In genomic region chr16:48524348-48525200, GRCh38 we compare ENCODE assay signal across 1 cellular context.
TF ChIP-seq lines count a peak whose summit lies in the region.

No MANE protein-coding gene starts in this region.

TF ChIP-seq in HepG2, 621 proteins besides CTCF, POLR2A, EP300 and RAD21 (continued from another document and continues in another):
- TF ChIP-seq GMEB1 (CRISPR knock-in tag; IDR thresholded peaks at IDR 0.05; ENCODE audit: borderline replicate concordance) (no peak), RXRB (CRISPR knock-in tag; IDR thresholded peaks at IDR 0.05; ENCODE audit: borderline replicate concordance) (peak; percentile 72), ZNF770 (CRISPR knock-in tag; IDR thresholded peaks at IDR 0.05) (0 out of 2 replicates have a peak, but pooled peaks have one; percentile 15), YY1 (IDR thresholded peaks at IDR 0.05; ENCODE audit: insufficient read depth, insufficient replicate concordance, low read depth, low read length) (no peak), LBX2 (CRISPR knock-in tag; IDR thresholded peaks at IDR 0.05; ENCODE audit: borderline replicate concordance) (no peak), ZNF205 (CRISPR knock-in tag; IDR thresholded peaks at IDR 0.05) (no peak), ARNT (IDR thresholded peaks at IDR 0.05) (no peak), ATF7 (IDR thresholded peaks at IDR 0.05) (no peak), ATF7 (CRISPR knock-in tag; IDR thresholded peaks at IDR 0.05) (peak; percentile 58; the same call in 1 of the 2 replicates), HDAC6 (IDR thresholded peaks at IDR 0.05; ENCODE audit: low read depth, low read length) (no peak), ZNF839 (CRISPR knock-in tag; IDR thresholded peaks at IDR 0.05; ENCODE audit: borderline replicate concordance) (no peak), NFYC (CRISPR knock-in tag; IDR thresholded peaks at IDR 0.05) (no peak), HOMEZ (CRISPR knock-in tag; IDR thresholded peaks at IDR 0.05; ENCODE audit: low read depth) (peak; percentile 16; the same call in 1 of the 2 replicates), TOE1 (CRISPR knock-in tag; IDR thresholded peaks at IDR 0.05) (no peak), ZNF574 (CRISPR knock-in tag; IDR thresholded peaks at IDR 0.05) (peak; percentile 41; the same call in 1 of the 2 replicates), ZNF12 (CRISPR knock-in tag; IDR thresholded peaks at IDR 0.05) (no peak), WIZ (CRISPR knock-in tag; IDR thresholded peaks at IDR 0.05) (peak; percentile 92), ZNF256 (CRISPR knock-in tag; conservative IDR thresholded peaks at IDR 0.05) (no peak), ZNF446 (CRISPR knock-in tag; IDR thresholded peaks at IDR 0.05) (no peak), ZSCAN9 (CRISPR knock-in tag; IDR thresholded peaks at IDR 0.05; ENCODE audit: borderline replicate concordance) (peak; percentile 88; the same call in 1 of the 2 replicates), ZSCAN30 (CRISPR knock-in tag; IDR thresholded peaks at IDR 0.05) (no peak), ZNF749 (CRISPR knock-in tag; IDR thresholded peaks at IDR 0.05; ENCODE audit: borderline replicate concordance) (no peak), ZNF224 (CRISPR knock-in tag; IDR thresholded peaks at IDR 0.05) (no peak), ZNF280D (CRISPR knock-in tag; IDR thresholded peaks at IDR 0.05) (peak; percentile 45; the same call in 1 of the 2 replicates), ZFX (CRISPR knock-in tag; IDR thresholded peaks at IDR 0.05; ENCODE audit: low read depth) (peak; percentile 51; the same call in 1 of the 2 replicates), ATF7-NPFF (CRISPR knock-in tag; IDR thresholded peaks at IDR 0.05; ENCODE audit: low read depth) (no peak), ZNF615 (CRISPR knock-in tag; IDR thresholded peaks at IDR 0.05; ENCODE audit: borderline replicate concordance) (0 out of 2 replicates have a peak, but pooled peaks have one; percentile 59), HOXA3 (CRISPR knock-in tag; IDR thresholded peaks at IDR 0.05) (peak; percentile 68; the same call in 1 of the 2 replicates), GLI4 (CRISPR knock-in tag; IDR thresholded peaks at IDR 0.05; ENCODE audit: borderline replicate concordance) (no peak), KDM5B (CRISPR knock-in tag; IDR thresholded peaks at IDR 0.05; ENCODE audit: borderline replicate concordance) (0 out of 2 replicates have a peak, but pooled peaks have one; percentile 47), TBX3 (IDR thresholded peaks at IDR 0.05; ENCODE audit: borderline replicate concordance) (peak; percentile 55; the same call in 1 of the 2 replicates), ZNF317 (CRISPR knock-in tag; IDR thresholded peaks at IDR 0.05) (no peak), NR2F2 (IDR thresholded peaks at IDR 0.05; ENCODE audit: borderline replicate concordance, low read depth) (no peak), IKZF1 (IDR thresholded peaks at IDR 0.05) (no peak), DNMT3B (CRISPR knock-in tag; conservative IDR thresholded peaks at IDR 0.05) (no peak), MNT (IDR thresholded peaks at IDR 0.05) (0 out of 2 replicates have a peak, but pooled peaks have one; percentile 6), HNRNPL (IDR thresholded peaks at IDR 0.05; ENCODE audit: low read depth, low read length) (no peak), KLF12 (CRISPR knock-in tag; IDR thresholded peaks at IDR 0.05; ENCODE audit: borderline replicate concordance) (no peak), RFX3 (CRISPR knock-in tag; IDR thresholded peaks at IDR 0.05) (no peak), U2AF1 (optimal IDR thresholded peaks at IDR 0.05; ENCODE audit: low read depth, low read length) (no peak), FOXK2 (IDR thresholded peaks at IDR 0.05) (peak; percentile 57; the same call in 1 of the 2 replicates), ZNF564 (CRISPR knock-in tag; IDR thresholded peaks at IDR 0.05) (no peak), SAFB2 (CRISPR knock-in tag; IDR thresholded peaks at IDR 0.05; ENCODE audit: borderline replicate concordance, low read depth) (peak; percentile 70; the same call in 1 of the 2 replicates), KLF11 (CRISPR knock-in tag; IDR thresholded peaks at IDR 0.05) (0 out of 2 replicates have a peak, but pooled peaks have one; percentile 57), ZNF547 (CRISPR knock-in tag; IDR thresholded peaks at IDR 0.05) (no peak), ELF3 (CRISPR knock-in tag; IDR thresholded peaks at IDR 0.05) (peak; percentile 84), CBX2 (IDR thresholded peaks at IDR 0.05; ENCODE audit: low read depth, low read length) (no peak), CBX2 (CRISPR knock-in tag; IDR thresholded peaks at IDR 0.05; ENCODE audit: low read depth) (no peak), GTF3A (CRISPR knock-in tag; conservative IDR thresholded peaks at IDR 0.05) (no peak), ZNF17 (CRISPR knock-in tag; IDR thresholded peaks at IDR 0.05) (0 out of 2 replicates have a peak, but pooled peaks have one; percentile 60), ZNF589 (CRISPR knock-in tag; conservative IDR thresholded peaks at IDR 0.05) (no peak), ZNF510 (CRISPR knock-in tag; IDR thresholded peaks at IDR 0.05; ENCODE audit: low read depth) (no peak), ZNF362 (CRISPR knock-in tag; IDR thresholded peaks at IDR 0.05; ENCODE audit: borderline replicate concordance) (no peak), EED (CRISPR knock-in tag; IDR thresholded peaks at IDR 0.05) (no peak; the same call in 1 of the 2 replicates), RBAK (CRISPR knock-in tag; IDR thresholded peaks at IDR 0.05) (peak; percentile 57; the same call in 1 of the 2 replicates), ZBTB38 (CRISPR knock-in tag; IDR thresholded peaks at IDR 0.05) (0 out of 2 replicates have a peak, but pooled peaks have one; percentile 15), NCOA2 (CRISPR knock-in tag; IDR thresholded peaks at IDR 0.05) (peak; percentile 48; the same call in 1 of the 2 replicates), CERS6 (CRISPR knock-in tag; IDR thresholded peaks at IDR 0.05) (0 out of 2 replicates have a peak, but pooled peaks have one; percentile 17)
